Comparison of ENCODE assay signal across 21 cellular contexts in genomic region chr4:42906906-42907774, GRCh38. TPM values are rescaled to one million over a fixed set of nuclear protein-coding genes. Genes with fewer than 3 reads are reported as not detected.
DNase-seq lines count a peak whose midpoint lies in the region; ATAC-seq and TF ChIP-seq lines count a peak whose summit lies in the region.
"Had no signal": no experiment of that assay in that cellular context is flagged by ENCODE, and none has a peak within 500 bp of the region (broad histone marks: within the 10 kb centered on the region; RNA-seq: fewer than 3 reads in every experiment).

No MANE protein-coding gene starts in this region.

- H3K36me3 Mint-ChIP-seq in type B pancreatic cell, result no peaks in the 10 kb centered on the region
- H3K36me3 Mint-ChIP-seq: activated naive CD8-positive, alpha-beta T cell treated with anti-CD3 and anti-CD28 coated beads for 36 hours; CD4-positive, CD25-positive, alpha-beta regulatory T cell; naive B cell; T-cell had no signal

- H3K4me3 ChIP-seq in kidney epithelial cell (ENCODE audit: low read depth, low read length), result no peak overlapping the region

- DNase-seq in NCI-H1092 treated with DMSO at 0.1 percent for 48 hours (lab: John Stamatoyannopoulos, UW) (peak; percentile 1), NCI-H1092 (lab: John Stamatoyannopoulos, UW) (no peak), SK-N-DZ (ENCODE audit: low spot score) (peak; percentile 23), kidney epithelial cell (ENCODE audit: low read depth) (peak; percentile 62), type B pancreatic cell (ENCODE audit: extremely low spot score, unreplicated experiment) (no peak), iPS-NIHi7 (ENCODE audit: extremely low spot score) (no peak)
- DNase-seq: activated CD4-positive, CD25-positive, alpha-beta regulatory T cell treated with anti-CD3 and anti-CD28 coated beads, Interleukin-2, amount 50 U/mL, for 72 hours; activated naive CD8-positive, alpha-beta T cell treated with anti-CD3 and anti-CD28 coated beads for 36 hours; activated T-cell treated with anti-CD3 and anti-CD28 coated beads for 4 hours; CD4-positive, CD25-positive, alpha-beta regulatory T cell; cerebellar nuclear complex; GOT3; naive B cell; T-cell had no signal

- no peak for TF ChIP-seq CTCF in kidney epithelial cell (IDR thresholded peaks at IDR 0.05; ENCODE audit: insufficient read depth, low read length, poor library complexity, severe bottlenecking)
- no peak for TF ChIP-seq CTCF in type B pancreatic cell (conservative IDR thresholded peaks at IDR 0.05)

- H3K27ac Mint-ChIP-seq in type B pancreatic cell, result peak overlapping the region; percentile 61
- H3K27ac Mint-ChIP-seq: activated naive CD8-positive, alpha-beta T cell treated with anti-CD3 and anti-CD28 coated beads for 36 hours; CD4-positive, CD25-positive, alpha-beta regulatory T cell; stimulated activated naive CD8-positive, alpha-beta T cell treated with anti-CD3 and anti-CD28 coated beads, Interleukin-15, Interleukin-2, amounts not matched to agents 100 ng/mL and 50 ng/mL, for 24 hours; T-cell had no signal

- H3K27me3 ChIP-seq in kidney epithelial cell (ENCODE audit: control insufficient read depth, insufficient read depth, low read length), result no peaks in the 10 kb centered on the region

- no peak overlapping the region for H3K4me3 Mint-ChIP-seq in type B pancreatic cell
- H3K4me3 Mint-ChIP-seq: activated naive CD8-positive, alpha-beta T cell treated with anti-CD3 and anti-CD28 coated beads for 36 hours; CD4-positive, CD25-positive, alpha-beta regulatory T cell; naive B cell; stimulated activated naive CD8-positive, alpha-beta T cell treated with anti-CD3 and anti-CD28 coated beads, Interleukin-15, Interleukin-2, amounts not matched to agents 100 ng/mL and 50 ng/mL, for 24 hours; T-cell had no signal

- H3K36me3 ChIP-seq in kidney epithelial cell (ENCODE audit: control insufficient read depth, insufficient read depth, low read length), result no peaks in the 10 kb centered on the region

- ATAC-seq in HG03095 (IDR thresholded peaks at IDR 0.05; ENCODE audit: unreplicated experiment) (no peak), GM18909 (IDR thresholded peaks at IDR 0.05; ENCODE audit: poor library complexity, unreplicated experiment) (no peak)
- ATAC-seq: left colon, sciatic nerve, T-cell had no signal

- peaks cover 8% of the 10 kb centered on the region for H3K27me3 Mint-ChIP-seq in type B pancreatic cell

- no peaks in the 10 kb centered on the region for H3K9me3 Mint-ChIP-seq in type B pancreatic cell
- H3K9me3 Mint-ChIP-seq: activated naive CD8-positive, alpha-beta T cell treated with anti-CD3 and anti-CD28 coated beads for 36 hours; stimulated activated naive CD8-positive, alpha-beta T cell treated with anti-CD3 and anti-CD28 coated beads, Interleukin-15, Interleukin-2, amounts not matched to agents 100 ng/mL and 50 ng/mL, for 24 hours; T-cell had no signal

- no peaks in the 10 kb centered on the region for H3K4me1 Mint-ChIP-seq in type B pancreatic cell (ENCODE audit: unreplicated experiment)
- H3K4me1 Mint-ChIP-seq: CD4-positive, CD25-positive, alpha-beta regulatory T cell; naive B cell; T-cell had no signal

RNA-seq across cellular contexts. Expression of gene GRXCR1, which starts 14.6 kb away (rescaled TPM):
- polyA plus RNA-seq in SK-N-DZ (2014; cell fraction: cytosol; rRNA removed), result not detected in 2 replicates
- not detected in 2 replicates for polyA plus RNA-seq in SK-N-DZ (2014; cell fraction: nucleus; rRNA removed)
- not detected in 2 replicates for total RNA-seq in kidney epithelial cell
- not detected in 2 replicates for total RNA-seq in type B pancreatic cell (ENCODE audit: low replicate concordance)
- total RNA-seq: activated naive CD8-positive, alpha-beta T cell treated with anti-CD3 and anti-CD28 coated beads for 36 hours; CD4-positive, CD25-positive, alpha-beta regulatory T cell; glomerular endothelial cell; left colon; LHCN-M2; sciatic nerve; T-cell had no signal
- polyA plus RNA-seq: CD4-positive, CD25-positive, alpha-beta regulatory T cell had no signal

Comparison
In these comparisons a context has a peak if more than half of its experiments do, and no peak if none do; other contexts are left out.
1. DNase-seq: peak in NCI-H1092 treated with DMSO at 0.1 percent for 48 hours (single experiment), SK-N-DZ (single experiment) and kidney epithelial cell (single experiment); none in NCI-H1092 (single experiment), type B pancreatic cell (single experiment) and iPS-NIHi7 (single experiment).